ENCODE assay signal across 27 cellular contexts in the genomic region with DNA sequence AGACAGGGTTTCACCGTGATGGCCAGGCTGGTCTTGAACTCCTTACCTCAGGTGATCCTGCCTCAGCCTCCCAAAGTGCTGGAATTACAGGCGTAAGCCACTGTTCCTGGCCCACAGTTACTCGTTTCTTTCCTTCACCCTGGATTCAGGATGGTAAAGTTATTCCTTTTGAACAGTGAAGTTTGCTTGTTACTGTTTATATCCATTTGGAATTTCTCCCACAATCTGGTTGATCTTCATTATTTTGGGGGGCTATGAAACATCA.
"Had no signal": no experiment of that assay in that cellular context is flagged by ENCODE, and none has a peak within 500 bp of the region (broad histone marks: within the 10 kb centered on the region; RNA-seq: fewer than 3 reads in every experiment).

No MANE protein-coding gene starts in this region.

- H3K27ac Mint-ChIP-seq: activated T-helper 17 cell treated with anti-CD3 and anti-CD28 coated beads, Interleukin-2, amount 50 U/mL, for 72 hours; dendritic cell treated with granulocyte-macrophage colony-stimulating factor and Interleukin-4, amounts not matched to agents 40 ng/mL and 50 ng/mL, for 4 days; endodermal cell; memory B cell; natural killer cell; stimulated activated effector memory CD8-positive, alpha-beta T cell treated with anti-CD3 and anti-CD28 coated beads, Interleukin-12 subunit alpha, Interleukin-12 subunit beta, amount 100 ng/mL, for 72 hours had no signal

- H3K9me3 Mint-ChIP-seq: activated T-helper 17 cell treated with anti-CD3 and anti-CD28 coated beads, Interleukin-2, amount 50 U/mL, for 72 hours; dendritic cell treated with granulocyte-macrophage colony-stimulating factor and Interleukin-4, amounts not matched to agents 40 ng/mL and 50 ng/mL, for 4 days; endodermal cell; memory B cell; natural killer cell; stimulated activated effector memory CD8-positive, alpha-beta T cell treated with anti-CD3 and anti-CD28 coated beads, Interleukin-12 subunit alpha, Interleukin-12 subunit beta, amount 100 ng/mL, for 72 hours had no signal

- DNase-seq: activated CD4-positive, alpha-beta T cell treated with anti-CD3 and anti-CD28 coated beads for 4 hours; activated CD4-positive, alpha-beta T cell treated with anti-CD3 and anti-CD28 coated beads, Interleukin-2, amount 50 U/mL, for 4 hours; activated CD8-positive, alpha-beta memory T cell treated with anti-CD3 and anti-CD28 coated beads, Interleukin-2, amount 50 U/mL, for 4 hours; activated naive CD4-positive, alpha-beta T cell; activated T-cell treated with anti-CD3 and anti-CD28 coated beads, Interleukin-2, amount 50 U/mL, for 1 hour; brain microvascular endothelial cell; foreskin keratinocyte; hypothalamus; immature natural killer cell; natural killer cell; retina; sigmoid colon; small intestine; stimulated activated CD4-positive, alpha-beta T cell treated with anti-CD3 and anti-CD28 coated beads, Interleukin-4, amount 100 ng/mL, for 24 hours; T-helper 9 cell had no signal

- H3K4me3 ChIP-seq: esophagus muscularis mucosa, heart left ventricle, sigmoid colon, tibial nerve had no signal

- H3K36me3 Mint-ChIP-seq: natural killer cell had no signal

- H3K27me3 ChIP-seq: brain microvascular endothelial cell had no signal

- H3K4me3 Mint-ChIP-seq: activated naive CD8-positive, alpha-beta T cell; activated T-helper 17 cell treated with anti-CD3 and anti-CD28 coated beads, Interleukin-2, amount 50 U/mL, for 72 hours; dendritic cell treated with granulocyte-macrophage colony-stimulating factor and Interleukin-4, amounts not matched to agents 40 ng/mL and 50 ng/mL, for 4 days; endodermal cell; immature natural killer cell; memory B cell; natural killer cell; stimulated activated effector memory CD8-positive, alpha-beta T cell treated with anti-CD3 and anti-CD28 coated beads, Interleukin-12 subunit alpha, Interleukin-12 subunit beta, amount 100 ng/mL, for 72 hours had no signal

- H3K27ac ChIP-seq: brain microvascular endothelial cell, esophagus muscularis mucosa, foreskin keratinocyte, heart left ventricle, sigmoid colon, tibial nerve, VCaP had no signal

- ATAC-seq: activated T-helper 17 cell treated with anti-CD3 and anti-CD28 coated beads, Interleukin-2, amount 50 U/mL, for 72 hours; foreskin keratinocyte; heart left ventricle; natural killer cell; stimulated activated effector memory CD8-positive, alpha-beta T cell treated with anti-CD3 and anti-CD28 coated beads, Interleukin-12 subunit alpha, Interleukin-12 subunit beta, amount 100 ng/mL, for 72 hours had no signal

- H3K27me3 Mint-ChIP-seq: activated naive CD8-positive, alpha-beta T cell; activated T-helper 17 cell treated with anti-CD3 and anti-CD28 coated beads, Interleukin-2, amount 50 U/mL, for 72 hours; memory B cell had no signal

- H3K9me3 ChIP-seq: esophagus muscularis mucosa, heart left ventricle, sigmoid colon, tibial nerve had no signal

- H3K4me1 ChIP-seq: foreskin keratinocyte had no signal

- FAIRE-seq: astrocyte, small intestine, TTC549 had no signal
